Comparison of ENCODE assay signal across 15 cellular contexts in the genomic region with DNA sequence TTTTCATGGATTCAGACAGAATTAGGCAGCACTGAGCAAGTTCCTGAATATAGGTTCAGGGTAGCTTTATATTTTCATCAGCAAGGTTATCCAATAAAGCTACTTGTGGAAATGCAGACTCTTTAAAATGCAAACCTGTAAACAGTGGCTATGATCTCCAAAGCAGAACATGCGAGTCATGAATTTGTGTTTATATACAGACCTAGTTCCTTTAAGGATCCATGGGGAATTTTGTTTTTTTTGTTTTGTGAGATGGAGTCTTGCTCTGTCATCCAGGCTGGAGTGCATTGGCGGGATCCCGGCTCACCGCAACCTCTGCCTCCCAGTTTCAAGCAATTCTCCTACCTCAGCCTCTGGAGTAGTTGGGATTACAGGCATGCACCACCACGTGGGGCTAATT. TPM values are rescaled to one million over a fixed set of nuclear protein-coding genes. Genes with fewer than 3 reads are reported as not detected.
DNase-seq lines count a peak whose midpoint lies in the region; TF ChIP-seq lines count a peak whose summit lies in the region.
"Had no signal": no experiment of that assay in that cellular context is flagged by ENCODE, and none has a peak within 500 bp of the region (broad histone marks: within the 10 kb centered on the region; RNA-seq: fewer than 3 reads in every experiment).

No MANE protein-coding gene starts in this region.

- H3K9me3 ChIP-seq in mesenchymal stem cell (ENCODE audit: control insufficient read depth, low read length) (no peaks in the 10 kb centered on the region), endodermal cell (ENCODE audit: control insufficient read depth, low read length) (no peaks in the 10 kb centered on the region)
- H3K9me3 ChIP-seq: BLaER1 treated with 17β-estradiol and CSF1 and Interleukin-3, amounts not matched to agents 10 nM and 100 nM had no signal

- H4K8ac ChIP-seq in mesenchymal stem cell (ENCODE audit: low read length): no peak overlapping the region

- H3K27me3 ChIP-seq in mesenchymal stem cell (ENCODE audit: control insufficient read depth in 1 of 2, insufficient read depth in 1 of 2, low read length in 2 of 2): no peaks in the 10 kb centered on the region
- no peaks in the 10 kb centered on the region for H3K27me3 ChIP-seq in endodermal cell (ENCODE audit: control insufficient read depth, insufficient read depth, low read length, poor library complexity, severe bottlenecking)
- H3K27me3 ChIP-seq: BLaER1 treated with 17β-estradiol and CSF1 and Interleukin-3, amounts not matched to agents 10 nM and 100 nM had no signal

- H3K9ac ChIP-seq in mesenchymal stem cell (ENCODE audit: low read length): no peak overlapping the region
- no peak overlapping the region for H3K9ac ChIP-seq in endodermal cell (ENCODE audit: extremely low read depth, low read length, poor library complexity, severe bottlenecking)
- H3K9ac ChIP-seq: BLaER1 treated with 17β-estradiol and CSF1 and Interleukin-3, amounts not matched to agents 10 nM and 100 nM had no signal

- peaks cover 2% of the 10 kb centered on the region; the same call in 1 of the 2 replicates for H3K27me3 Mint-ChIP-seq in HFFc6 (ENCODE audit: insufficient read depth)
- H3K27me3 Mint-ChIP-seq in endodermal cell (ENCODE audit: insufficient read depth): no peaks in the 10 kb centered on the region
- H3K27me3 Mint-ChIP-seq: CD4-positive, CD25-positive, alpha-beta regulatory T cell had no signal

- H3K79me1 ChIP-seq in mesenchymal stem cell (replicated peaks; ENCODE audit: low read length, poor library complexity, severe bottlenecking): peaks cover 38% of the 10 kb centered on the region

- no peak overlapping the region for H2BK15ac ChIP-seq in mesenchymal stem cell (ENCODE audit: low read depth, poor library complexity, severe bottlenecking)

- no peak overlapping the region for H3K4me2 ChIP-seq in mesenchymal stem cell (ENCODE audit: low read length, poor library complexity, severe bottlenecking)

- 68% methylated on average over 2 of the region's 5 CpGs for WGBS in mesenchymal stem cell
- 96 to 100% methylated on average over 2 to 5 of the region's 5 CpGs for WGBS in endodermal cell (ENCODE audit: insufficient coverage in 1 of 2, insufficient read length in 1 of 2), 2 experiments

- peaks cover 7% of the 10 kb centered on the region for H3K4me1 ChIP-seq in mesenchymal stem cell (ENCODE audit: control insufficient read depth, insufficient read depth, low read depth, low read length)
- peaks cover 4% of the 10 kb centered on the region for H3K4me1 ChIP-seq in endodermal cell (ENCODE audit: control insufficient read depth, insufficient read depth, low read length)

- TF ChIP-seq CTCF in HFFc6 (IDR thresholded peaks at IDR 0.05): no peak
- no peak for TF ChIP-seq CTCF in endodermal cell (conservative IDR thresholded peaks at IDR 0.05)

- H3K4me3 Mint-ChIP-seq in HFFc6 (no peak overlapping the region), endodermal cell (no peak overlapping the region)
- H3K4me3 Mint-ChIP-seq: CD4-positive, CD25-positive, alpha-beta regulatory T cell; H9 had no signal

- no peak overlapping the region for H2BK12ac ChIP-seq in mesenchymal stem cell (ENCODE audit: low read length in 2 of 2)

- H3K14ac ChIP-seq in mesenchymal stem cell (ENCODE audit: low read length in 2 of 2): no peak overlapping the region

- H3K27ac ChIP-seq in mesenchymal stem cell (ENCODE audit: low read length, poor library complexity, severe bottlenecking): no peak overlapping the region
- no peak overlapping the region for H3K27ac ChIP-seq in endodermal cell (ENCODE audit: low read depth, low read length)
- H3K27ac ChIP-seq: BLaER1 treated with 17β-estradiol and CSF1 and Interleukin-3, amounts not matched to agents 10 nM and 100 nM had no signal

- H3K4ac ChIP-seq in mesenchymal stem cell (ENCODE audit: low read depth in 1 of 2, low read length in 2 of 2): no peak overlapping the region

- H3K36me3 Mint-ChIP-seq in HFFc6 (ENCODE audit: low read depth) (peaks cover 21% of the 10 kb centered on the region), endodermal cell (ENCODE audit: low read depth) (peaks cover 19% of the 10 kb centered on the region)

- H2BK120ac ChIP-seq in mesenchymal stem cell (ENCODE audit: low read depth, low read length): no peak overlapping the region

- no peak overlapping the region for H3K18ac ChIP-seq in mesenchymal stem cell (ENCODE audit: low read depth in 1 of 2, low read length in 2 of 2)

- in situ Hi-C loops in Caki2 (cut with HindIII; ENCODE audit: low pct_unique_long_range_greater_than_20kb, low sequenced_read_pairs): no loop called here

- H3K27ac Mint-ChIP-seq in HFFc6 (peak overlapping the region; percentile 43), endodermal cell (no peak overlapping the region)

- no peak overlapping the region for H3K23ac ChIP-seq in mesenchymal stem cell (ENCODE audit: low read length in 2 of 2)

- H3K9me3 Mint-ChIP-seq in HFFc6 (no peaks in the 10 kb centered on the region), endodermal cell (no peaks in the 10 kb centered on the region)
- H3K9me3 Mint-ChIP-seq: CD4-positive, CD25-positive, alpha-beta regulatory T cell; H9 had no signal

- H3K36me3 ChIP-seq in mesenchymal stem cell (ENCODE audit: control insufficient read depth in 1 of 2, insufficient read depth in 2 of 2, low read depth in 1 of 2, low read length in 2 of 2) (peaks cover 16 to 27% of the 10 kb centered on the region in 2 experiments), endodermal cell (ENCODE audit: control insufficient read depth, insufficient read depth, low read length) (peaks cover 33% of the 10 kb centered on the region)

- H3K4me1 Mint-ChIP-seq in HFFc6 (ENCODE audit: low read depth): peaks cover 71% of the 10 kb centered on the region
- peaks cover 11% of the 10 kb centered on the region for H3K4me1 Mint-ChIP-seq in endodermal cell

- H3K4me3 ChIP-seq in mesenchymal stem cell (ENCODE audit: insufficient read depth in 1 of 2, low read depth in 1 of 2, low read length in 2 of 2) (no peak overlapping the region), endodermal cell (ENCODE audit: low read length) (no peak overlapping the region)
- H3K4me3 ChIP-seq: BLaER1 treated with 17β-estradiol and CSF1 and Interleukin-3, amounts not matched to agents 10 nM and 100 nM had no signal

- no peak overlapping the region for H2AFZ ChIP-seq in mesenchymal stem cell (ENCODE audit: low read depth, low read length)

- H2BK5ac ChIP-seq in mesenchymal stem cell (ENCODE audit: low read depth, low read length, poor library complexity, severe bottlenecking): no peak overlapping the region

- H2AK5ac ChIP-seq in mesenchymal stem cell (ENCODE audit: low read length, severe bottlenecking): no peak overlapping the region

- DNase-seq in Caki2 (ENCODE audit: low read depth) (peak; percentile 30), HFFc6 (no peak), amniotic epithelial cell (ENCODE audit: low read depth) (peak; percentile 37), mesenchymal stem cell (peak; percentile 75), NCI-H345 (lab: John Stamatoyannopoulos, UW) (no peak), NCI-H524 treated with DMSO at 0.1 percent for 48 hours (lab: John Stamatoyannopoulos, UW) (no peak), GM19240 (ENCODE audit: insufficient read length, low spot score) (no peak), endodermal cell (no peak)
- DNase-seq: AML-193; Calu3; CD4-positive, CD25-positive, alpha-beta regulatory T cell; DMS 273 treated with DMSO at 0.1 percent for 48 hours; GOT3; H9 had no signal

- no peak overlapping the region for H4K91ac ChIP-seq in mesenchymal stem cell (ENCODE audit: low read length)

RNA-seq across cellular contexts. Expression of a gene that starts 14.8 kb away (rescaled TPM):
- 17.7 and 25.7 TPM in 2 replicates for total RNA-seq in Caki2 (2014; rRNA removed; shearing (Covaris generic); ENCODE audit: low replicate concordance)
- 10 to 100 TPM; 19.4 to 23.2 (median 21.2) TPM for total RNA-seq in HFFc6 (2021; fragmentation: NEBNext Ultra II Directional; extraction: Animal tissue kit (Norgen Biotek cat#: 25700))
- 8.6 TPM for polyA plus RNA-seq in mesenchymal stem cell (2013, experiment 1 of 2)
- 8.3 TPM for polyA plus RNA-seq in mesenchymal stem cell (2013, experiment 2 of 2)
- 10 to 100 TPM; 19.5 to 28.3 TPM for total RNA-seq in endodermal cell
- polyA plus RNA-seq in endodermal cell (2013, experiment 1 of 2): 15.6 TPM
- polyA plus RNA-seq in endodermal cell (2013, experiment 2 of 2): 15.2 TPM

RNA-seq across cellular contexts. Expression of a gene that starts 16.9 kb away (rescaled TPM):
- 68.1 and 71.5 TPM in 2 replicates for total RNA-seq in Caki2 (2014; rRNA removed; shearing (Covaris generic); ENCODE audit: low replicate concordance)
- total RNA-seq in HFFc6 (2021; fragmentation: NEBNext Ultra II Directional; extraction: Animal tissue kit (Norgen Biotek cat#: 25700)): 10 to 100 TPM; 39.3 to 49.2 (median 44.3) TPM
- 26.6 TPM for polyA plus RNA-seq in mesenchymal stem cell (2013, experiment 1 of 2)
- polyA plus RNA-seq in mesenchymal stem cell (2013, experiment 2 of 2): 28.1 TPM
- total RNA-seq in endodermal cell: 10 to 100 TPM; 31.5 to 32.0 TPM
- polyA plus RNA-seq in endodermal cell (2013, experiment 1 of 2): 33.2 TPM
- 31.2 TPM for polyA plus RNA-seq in endodermal cell (2013, experiment 2 of 2)

Comparison
In these comparisons a context has a peak if more than half of its experiments do, and no peak if none do; other contexts are left out.
1. DNase-seq: peak in Caki2 (single experiment), amniotic epithelial cell (single experiment) and mesenchymal stem cell (single experiment); none in HFFc6 (single experiment), NCI-H345 (single experiment), NCI-H524 treated with DMSO at 0.1 percent for 48 hours (single experiment), GM19240 (single experiment) and endodermal cell (single experiment).